Comparison of ENCODE assay signal across 19 cellular contexts in genomic region chr11:107477820-107478219, GRCh38. TPM values are rescaled to one million over a fixed set of nuclear protein-coding genes. Genes with fewer than 3 reads are reported as not detected.
DNase-seq lines count a peak whose midpoint lies in the region; ATAC-seq and TF ChIP-seq lines count a peak whose summit lies in the region.
"Had no signal": no experiment of that assay in that cellular context is flagged by ENCODE, and none has a peak within 500 bp of the region (broad histone marks: within the 10 kb centered on the region; RNA-seq: fewer than 3 reads in every experiment).

No MANE protein-coding gene starts in this region.

- H3K4me1 ChIP-seq in HEK293 (ENCODE audit: control insufficient read depth, insufficient read depth, low read length) (no peaks in the 10 kb centered on the region), PC-9 (replicated peaks; ENCODE audit: insufficient read depth) (no peaks in the 10 kb centered on the region)
- H3K4me1 ChIP-seq: A549; BLaER1 treated with 17β-estradiol and CSF1 and Interleukin-3, amounts not matched to agents 10 nM and 100 nM; Caco-2 had no signal

- no TSS peak for BruUV-seq in PC-9 (replicated peaks; lab: Mats Ljungman, UMichigan)

- H3K9me2 ChIP-seq in PC-9 (ENCODE audit: insufficient read depth), result no peaks in the 10 kb centered on the region

- no peaks in the 10 kb centered on the region for H3F3A ChIP-seq in PC-9 (ENCODE audit: insufficient read depth, low read depth)

- H3K27ac ChIP-seq in HEK293 (ENCODE audit: extremely low read depth, low read depth, low read length) (no peak overlapping the region), PC-9 (no peak overlapping the region)
- H3K27ac ChIP-seq: 22Rv1; A549; BLaER1 treated with 17β-estradiol and CSF1 and Interleukin-3, amounts not matched to agents 10 nM and 100 nM; C4-2B had no signal

- H3K36me3 ChIP-seq in HEK293 (ENCODE audit: control insufficient read depth in 2 of 2, insufficient read depth in 1 of 2, low read length in 2 of 2) (no peaks in the 10 kb centered on the region), PC-9 (ENCODE audit: low read depth) (no peaks in the 10 kb centered on the region)
- H3K36me3 ChIP-seq: BLaER1 treated with 17β-estradiol and CSF1 and Interleukin-3, amounts not matched to agents 10 nM and 100 nM had no signal

- POLR2A ChIA-PET in HEK293 (lab: Yijun Ruan, JAX), result no interaction called here
- POLR2A ChIA-PET in PC-9 (lab: Charles Lee; ENCODE audit: unreplicated experiment), result interaction anchor here (0.6 kb wide), 1 partner anchor 14 kb away, joined by 4 read pairs; no protein-coding TSS in a partner anchor

- no peak for TF ChIP-seq POLR2A in erythroblast (IDR thresholded peaks at IDR 0.05; ENCODE audit: low read length)

- H3K4me2 ChIP-seq in PC-9, result no peak overlapping the region
- H3K4me2 ChIP-seq: A549; BLaER1 treated with 17β-estradiol and CSF1 and Interleukin-3, amounts not matched to agents 10 nM and 100 nM had no signal

- intact Hi-C loops in PC-9 (cut with micrococcal nuclease; ENCODE audit: unreplicated experiment) (no loop called here), left colon (cut with DNase I, micrococcal nuclease) (no loop called here)

- H3K27me3 ChIP-seq in PC-9 (ENCODE audit: insufficient read depth, low read depth), result 0 out of 2 replicates have a peak, but pooled peaks cover 5% of the 10 kb centered on the region
- H3K27me3 ChIP-seq: BLaER1 treated with 17β-estradiol and CSF1 and Interleukin-3, amounts not matched to agents 10 nM and 100 nM had no signal

- H3K9me3 ChIP-seq in HEK293 (ENCODE audit: control insufficient read depth, insufficient read depth, low read depth, low read length) (no peaks in the 10 kb centered on the region), PC-9 (ENCODE audit: insufficient read depth, low read depth) (no peaks in the 10 kb centered on the region)
- H3K9me3 ChIP-seq: A549; BLaER1 treated with 17β-estradiol and CSF1 and Interleukin-3, amounts not matched to agents 10 nM and 100 nM; Caco-2 had no signal

- peak; percentile 12 for DNase-seq in NCI-H69 (lab: John Stamatoyannopoulos, UW)
- no peak for DNase-seq in PC-9
- no peak for DNase-seq in left colon
- DNase-seq in erythroblast (lab: John Stamatoyannopoulos, UW), result no peak
- no peak for DNase-seq in activated naive CD4-positive, alpha-beta T cell treated with Interleukin-2 at 50 U/mL for 16 hours
- DNase-seq: AML-193; Caco-2; Calu3; CD4-positive, alpha-beta T cell; CD8-positive, alpha-beta T cell; DMS79 treated with DMSO at 0.1 percent for 48 hours; GF-D8 had no signal

- H3K79me2 ChIP-seq in PC-9 (ENCODE audit: low read depth), result no peaks in the 10 kb centered on the region

- H2AFZ ChIP-seq in PC-9, result 0 out of 2 replicates have a peak overlapping the region, but pooled peaks have one; percentile 61

- no peaks in the 10 kb centered on the region for H4K20me1 ChIP-seq in PC-9 (ENCODE audit: insufficient read depth)
- H4K20me1 ChIP-seq: BLaER1 treated with 17β-estradiol and CSF1 and Interleukin-3, amounts not matched to agents 10 nM and 100 nM had no signal

- TF ChIP-seq CTCF in HEK293 (tag by site-specific recombination; IDR thresholded peaks at IDR 0.05) (no peak), PC-9 (conservative IDR thresholded peaks at IDR 0.05) (no peak)

- ATAC-seq in left colon, result peak; percentile 54
- ATAC-seq in HG03457 (IDR thresholded peaks at IDR 0.05; ENCODE audit: unreplicated experiment), result no peak
- no peak for ATAC-seq in GM19397 (IDR thresholded peaks at IDR 0.05; ENCODE audit: unreplicated experiment)
- ATAC-seq: A549; CD8-positive, alpha-beta T cell had no signal

- H3K4me3 ChIP-seq in HEK293 (ENCODE audit: low read depth, low read length) (no peak overlapping the region), PC-9 (no peak overlapping the region)
- H3K4me3 ChIP-seq: A549; BLaER1 treated with 17β-estradiol and CSF1 and Interleukin-3, amounts not matched to agents 10 nM and 100 nM had no signal

- CTCF ChIA-PET in HEK293 (lab: Yijun Ruan, JAX) (no interaction called here), PC-9 (lab: Charles Lee) (no interaction called here)

TF ChIP-seq in HEK293, 187 proteins besides CTCF, POLR2A, EP300 and RAD21:
- TF ChIP-seq ZNF664 (tag by site-specific recombination; IDR thresholded peaks at IDR 0.05), result peak; percentile 70; the same call in 1 of the 2 replicates
- no peak for TF ChIP-seq SCRT1 (tag by site-specific recombination; IDR thresholded peaks at IDR 0.05; ENCODE audit: borderline replicate concordance)
- TF ChIP-seq ZNF544 (tag by site-specific recombination; IDR thresholded peaks at IDR 0.05), result no peak
- TF ChIP-seq ZNF514 (tag by site-specific recombination; IDR thresholded peaks at IDR 0.05), result no peak
- no peak for TF ChIP-seq PRDM2 (tag by site-specific recombination; IDR thresholded peaks at IDR 0.05; ENCODE audit: borderline replicate concordance)
- no peak for TF ChIP-seq ZSCAN5A (tag by site-specific recombination; IDR thresholded peaks at IDR 0.05)
- no peak for TF ChIP-seq ZNF2 (tag by site-specific recombination; IDR thresholded peaks at IDR 0.05)

RNA-seq across cellular contexts. Expression of gene CWF19L2, which starts 20.2 kb away (rescaled TPM):
- total RNA-seq in PC-9 (2021), result 11.9 and 12.1 TPM in 2 replicates
- total RNA-seq in left colon, result 10 to 100 TPM in 1 of 2 donors, 1 to 10 TPM in 1; 9.4 to 10.6 TPM
